Comparison of ENCODE assay signal across 35 cellular contexts in the genomic region with DNA sequence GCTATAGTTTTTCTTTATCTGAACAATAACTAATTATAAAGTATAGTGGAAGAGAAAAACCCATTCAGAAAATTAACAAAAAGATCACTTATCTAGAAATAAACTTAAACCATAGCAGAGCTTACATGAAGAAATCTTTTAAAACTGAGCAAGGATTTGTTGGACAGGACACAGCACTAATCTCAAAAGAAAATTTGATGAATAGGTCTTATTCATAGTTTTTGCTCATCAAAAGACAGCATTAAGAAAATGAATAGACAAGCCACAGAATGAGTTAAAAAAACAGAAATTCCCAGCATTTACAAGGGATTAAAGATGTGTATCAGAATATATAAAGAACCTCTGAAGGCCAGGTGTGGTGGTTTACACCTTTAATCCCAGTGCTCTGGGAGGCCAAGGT.
"Had no signal": no experiment of that assay in that cellular context is flagged by ENCODE, and none has a peak within 500 bp of the region (broad histone marks: within the 10 kb centered on the region; RNA-seq: fewer than 3 reads in every experiment).

No MANE protein-coding gene starts in this region.

- H3K27me3 ChIP-seq: MG63 had no signal

- H3K36me3 ChIP-seq: MG63 had no signal

- DNase-seq: Kasumi-1, MG63, MM.1S, MV-4-11, NCI-H1048, NCI-H1092, NCI-H1092 treated with DMSO at 0.1 percent for 48 hours, NCI-H1105, NCI-H1105 treated with DMSO at 0.1 percent for 48 hours, NCI-H1417, NCI-H1417 treated with DMSO at 0.1 percent for 48 hours, NCI-H1436, NCI-H1436 treated with DMSO at 0.1 percent for 48 hours, NCI-H146, NCI-H1694, NCI-H1694 treated with DMSO at 0.1 percent for 48 hours, NCI-H187, NCI-H187 treated with DMSO at 0.1 percent for 48 hours, NCI-H1930, NCI-H2029, NCI-H2029 treated with DMSO at 0.1 percent for 48 hours, NCI-H2081, NCI-H2081 treated with DMSO at 0.1 percent for 48 hours, NCI-H2107, NCI-H2171, NCI-H2171 treated with DMSO at 0.1 percent for 48 hours, NCI-H2227 treated with DMSO at 0.1 percent for 48 hours, NCI-H226, NCI-H345, NCI-H446, NCI-H446 treated with DMSO at 0.1 percent for 48 hours, NCI-H510A, NCI-H510A treated with DMSO at 0.1 percent for 48 hours, NCI-H524, NCI-H524 treated with DMSO at 0.1 percent for 48 hours had no signal

- H3K9me3 ChIP-seq: MG63 had no signal

- H3K4me3 ChIP-seq: MG63 had no signal
